Comparison of ENCODE assay signal across 19 cellular contexts in genomic region chr4:140105436-140105835, GRCh38. TPM values are rescaled to one million over a fixed set of nuclear protein-coding genes. Genes with fewer than 3 reads are reported as not detected.
DNase-seq lines count a peak whose midpoint lies in the region; ATAC-seq and TF ChIP-seq lines count a peak whose summit lies in the region.
"Had no signal": no experiment of that assay in that cellular context is flagged by ENCODE, and none has a peak within 500 bp of the region (broad histone marks: within the 10 kb centered on the region; RNA-seq: fewer than 3 reads in every experiment).

No MANE protein-coding gene starts in this region.

- H3K4me1 ChIP-seq in Panc1 (ENCODE audit: control insufficient read depth, insufficient read depth, low read length) (peaks cover 3% of the 10 kb centered on the region; the same call in 1 of the 2 replicates), neuronal stem cell (ENCODE audit: control insufficient read depth in 2 of 2, insufficient read depth in 1 of 2, low read depth in 1 of 2, low read length in 2 of 2) (peaks cover 8 to 18% of the 10 kb centered on the region in 2 donors)

- H3K4me1 Mint-ChIP-seq in natural killer cell treated with Interleukin-12 subunit alpha and Interleukin-12 subunit beta and Interleukin-15 and Interleukin-18, amount 100 ng/mL, for 72 hours (ENCODE audit: low read depth in 2 of 2) = peaks cover 24 to 32% of the 10 kb centered on the region in 2 donors
- H3K4me1 Mint-ChIP-seq in natural killer cell = peaks cover 0 to 5% of the 10 kb centered on the region in 2 donors

- CTCF ChIA-PET in Panc1 (lab: Charles Lee) = no interaction called here

- H3K36me3 ChIP-seq in Panc1 (ENCODE audit: control insufficient read depth, insufficient read depth, low read length) = no peaks in the 10 kb centered on the region
- H3K36me3 ChIP-seq in neuronal stem cell (replicated peaks in 1 of 2; ENCODE audit: control insufficient read depth in 2 of 2, insufficient read depth in 2 of 2, low read length in 2 of 2) = no peaks in the 10 kb centered on the region

- H3K27me3 Mint-ChIP-seq in natural killer cell treated with Interleukin-12 subunit alpha and Interleukin-12 subunit beta and Interleukin-15 and Interleukin-18, amount 100 ng/mL, for 72 hours = peaks cover 6% of the 10 kb centered on the region in 2 donors
- H3K27me3 Mint-ChIP-seq in natural killer cell (ENCODE audit: low read depth in 2 of 2) = peaks cover 14 to 16% of the 10 kb centered on the region in 2 donors
- H3K27me3 Mint-ChIP-seq: CD4-positive, CD25-positive, alpha-beta regulatory T cell had no signal

- H2BK12ac ChIP-seq in neuronal stem cell (ENCODE audit: low read length) = no peak overlapping the region

- H3K14ac ChIP-seq in neuronal stem cell (ENCODE audit: low read length) = no peak overlapping the region

- peaks cover 2% of the 10 kb centered on the region for H3K79me1 ChIP-seq in neuronal stem cell (ENCODE audit: low read depth, low read length)

- no peak overlapping the region for H4K91ac ChIP-seq in neuronal stem cell (ENCODE audit: low read depth, low read length, poor library complexity)

- no peak for ATAC-seq in natural killer cell treated with Interleukin-12 subunit alpha and Interleukin-12 subunit beta and Interleukin-15 and Interleukin-18, amount 100 ng/mL, for 72 hours
- ATAC-seq in natural killer cell (no peak), Panc1 (no peak), GM18909 (IDR thresholded peaks at IDR 0.05; ENCODE audit: poor library complexity, unreplicated experiment) (no peak)
- ATAC-seq: CD8-positive, alpha-beta T cell had no signal

- no peak for DNase-seq in natural killer cell treated with Interleukin-12 subunit alpha and Interleukin-12 subunit beta and Interleukin-15 and Interleukin-18, amount 100 ng/mL, for 72 hours (ENCODE audit: low spot score)
- DNase-seq in natural killer cell = no peak
- DNase-seq in Panc1 (ENCODE audit: low read depth, low spot score) = no peak
- DNase-seq in foreskin melanocyte = peak; percentile 71
- no peak for DNase-seq in NCI-H1436 (lab: John Stamatoyannopoulos, UW)
- DNase-seq in neuronal stem cell (ENCODE audit: low spot score) = no peak
- DNase-seq: ACHN; CD4-positive, CD25-positive, alpha-beta regulatory T cell; CD8-positive, alpha-beta T cell; DMS53; DMS79 treated with DMSO at 0.1 percent for 48 hours; GF-D8; GM23248; H7; HCEC 1CT had no signal

- no peak overlapping the region for H2BK15ac ChIP-seq in neuronal stem cell (ENCODE audit: low read length)

- no peaks in the 10 kb centered on the region for H3K36me3 Mint-ChIP-seq in natural killer cell treated with Interleukin-12 subunit alpha and Interleukin-12 subunit beta and Interleukin-15 and Interleukin-18, amount 100 ng/mL, for 72 hours
- no peaks in the 10 kb centered on the region for H3K36me3 Mint-ChIP-seq in natural killer cell
- H3K36me3 Mint-ChIP-seq: CD4-positive, CD25-positive, alpha-beta regulatory T cell; CD8-positive, alpha-beta T cell had no signal

- H3K27me3 ChIP-seq in Panc1 (ENCODE audit: control insufficient read depth, insufficient read depth, low read length) (no peaks in the 10 kb centered on the region), neuronal stem cell (ENCODE audit: control insufficient read depth in 3 of 3, insufficient read depth in 3 of 3, low read depth in 1 of 3, low read length in 3 of 3) (no peaks in the 10 kb centered on the region)

- no peak overlapping the region for H2BK120ac ChIP-seq in neuronal stem cell (ENCODE audit: low read depth, low read length)

- no peak overlapping the region for H2AFZ ChIP-seq in neuronal stem cell (ENCODE audit: low read length)
- H2AFZ ChIP-seq: GM23248 had no signal

- H3K9me3 Mint-ChIP-seq in natural killer cell treated with Interleukin-12 subunit alpha and Interleukin-12 subunit beta and Interleukin-15 and Interleukin-18, amount 100 ng/mL, for 72 hours = no peaks in the 10 kb centered on the region
- H3K9me3 Mint-ChIP-seq in natural killer cell = no peaks in the 10 kb centered on the region
- H3K9me3 Mint-ChIP-seq: CD4-positive, CD25-positive, alpha-beta regulatory T cell; CD8-positive, alpha-beta T cell had no signal

- in situ Hi-C loops in Panc1 (cut with HindIII; ENCODE audit: low pct_unique_long_range_greater_than_20kb, low sequenced_read_pairs) = no loop called here

- no peak overlapping the region for H3K23ac ChIP-seq in neuronal stem cell (ENCODE audit: low read depth, low read length, poor library complexity)

- peak overlapping the region; percentile 7 to 45 for H3K27ac Mint-ChIP-seq in natural killer cell treated with Interleukin-12 subunit alpha and Interleukin-12 subunit beta and Interleukin-15 and Interleukin-18, amount 100 ng/mL, for 72 hours
- H3K27ac Mint-ChIP-seq in natural killer cell = no peak overlapping the region
- H3K27ac Mint-ChIP-seq: CD8-positive, alpha-beta T cell had no signal

- H3K4ac ChIP-seq in neuronal stem cell (ENCODE audit: low read length) = no peak overlapping the region

- H3K9ac ChIP-seq in neuronal stem cell (ENCODE audit: low read depth, low read length, poor library complexity) = no peak overlapping the region
- H3K9ac ChIP-seq: GM23248 had no signal

- no CpG with 5 or more reads among the region's 2 CpGs for WGBS in neuronal stem cell (ENCODE audit: extremely low coverage in 2 of 2, insufficient read length in 2 of 2, insufficient replicate concordance in 1 of 2), 2 donors

- H3K27ac ChIP-seq in Panc1 (ENCODE audit: low read length) = peak overlapping the region; percentile 51; the same call in 1 of the 2 replicates
- no peak overlapping the region for H3K27ac ChIP-seq in neuronal stem cell (replicated peaks; ENCODE audit: low read length)
- H3K27ac ChIP-seq: 22Rv1, C4-2B, GM23248 had no signal

- no TSS peak for BruUV-seq in Panc1 (replicated peaks; lab: Mats Ljungman, UMichigan)

- H3K9me3 ChIP-seq in Panc1 (ENCODE audit: control insufficient read depth, insufficient read depth, low read depth, low read length) = no peaks in the 10 kb centered on the region
- no peaks in the 10 kb centered on the region for H3K9me3 ChIP-seq in neuronal stem cell (replicated peaks in 1 of 2; ENCODE audit: control insufficient read depth in 2 of 2, insufficient read depth in 1 of 2, low read depth in 1 of 2, low read length in 2 of 2)

- H3K4me2 ChIP-seq in neuronal stem cell (ENCODE audit: insufficient read depth, low read length, poor library complexity, severe bottlenecking) = no peak overlapping the region

- intact Hi-C loops in natural killer cell (cut with micrococcal nuclease) = no loop called here
- intact Hi-C loops in Panc1 (cut with micrococcal nuclease; ENCODE audit: unreplicated experiment) = no loop called here

- H3K18ac ChIP-seq in neuronal stem cell (ENCODE audit: low read length) = no peak overlapping the region

- H2AK5ac ChIP-seq in neuronal stem cell (ENCODE audit: low read depth, low read length) = no peak overlapping the region

- H4K8ac ChIP-seq in neuronal stem cell (ENCODE audit: low read depth, low read length) = no peak overlapping the region

- no peak for TF ChIP-seq CTCF in natural killer cell (IDR thresholded peaks at IDR 0.05)
- TF ChIP-seq CTCF in Panc1 (IDR thresholded peaks at IDR 0.05) = no peak

- no peak overlapping the region for H2BK5ac ChIP-seq in neuronal stem cell (ENCODE audit: low read length)

- POLR2A ChIA-PET in Panc1 (lab: Charles Lee) = no interaction called here

- no peak overlapping the region for H3K4me3 Mint-ChIP-seq in natural killer cell treated with Interleukin-12 subunit alpha and Interleukin-12 subunit beta and Interleukin-15 and Interleukin-18, amount 100 ng/mL, for 72 hours
- H3K4me3 Mint-ChIP-seq in natural killer cell = no peak overlapping the region
- H3K4me3 Mint-ChIP-seq: CD4-positive, CD25-positive, alpha-beta regulatory T cell; CD8-positive, alpha-beta T cell had no signal

- H3K4me3 ChIP-seq in Panc1 (ENCODE audit: low read depth in 2 of 2, low read length in 2 of 2) (no peak overlapping the region), neuronal stem cell (ENCODE audit: low read length in 2 of 2) (no peak overlapping the region)
- H3K4me3 ChIP-seq: GM23248 had no signal

RNA-seq across cellular contexts. Expression of gene MAML3, which starts 48.5 kb away (rescaled TPM):
- total RNA-seq in natural killer cell treated with Interleukin-12 subunit alpha and Interleukin-12 subunit beta and Interleukin-15 and Interleukin-18, amount 100 ng/mL, for 72 hours = 1 to 10 TPM in 1 of 2 donors, under 1 TPM in 1; 0.40 to 1.3 TPM
- total RNA-seq in natural killer cell = 1 to 10 TPM; 1.7 to 5.6 (median 2.8) TPM
- total RNA-seq in Panc1 (2021; ENCODE audit: unreplicated experiment) = 7.7 TPM
- polyA plus RNA-seq in Panc1 (2012; ENCODE audit: insufficient read length) = 7.1 TPM
- 12.3 TPM for polyA plus RNA-seq in neuronal stem cell (2013, experiment 1 of 2)
- polyA plus RNA-seq in neuronal stem cell (2013, experiment 2 of 2) = 12.9 TPM
- total RNA-seq: G401 had no signal

Comparison
In these comparisons a context has a peak if more than half of its experiments do, and no peak if none do; other contexts are left out.
1. H3K27ac Mint-ChIP-seq: peak in natural killer cell treated with Interleukin-12 subunit alpha and Interleukin-12 subunit beta and Interleukin-15 and Interleukin-18, amount 100 ng/mL, for 72 hours (2 of 2); none in natural killer cell (0 of 2).